In the genomic region with DNA sequence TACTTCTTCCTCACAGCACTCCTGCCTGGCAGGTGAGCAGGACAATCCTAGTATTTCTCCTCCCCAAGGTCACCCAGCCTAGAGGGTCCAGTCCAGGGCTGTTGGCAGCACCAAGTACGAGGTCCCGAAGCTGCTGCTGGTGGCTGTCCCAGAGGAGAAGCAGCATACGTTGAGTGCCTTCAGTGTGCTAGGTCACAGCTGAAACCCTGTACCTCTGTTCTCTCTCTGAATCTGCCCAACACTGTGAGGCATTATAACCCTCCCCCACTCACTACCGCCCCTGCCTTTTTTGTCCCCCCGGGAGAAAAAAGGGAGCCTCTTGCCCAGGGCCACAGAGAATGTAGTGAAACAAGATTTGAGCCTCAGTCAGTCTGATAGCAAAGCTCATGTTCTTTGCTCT, we compare ENCODE assay signal across 14 cellular contexts. TPM values are rescaled to one million over a fixed set of nuclear protein-coding genes. Genes with fewer than 3 reads are reported as not detected.
DNase-seq lines count a peak whose midpoint lies in the region; ATAC-seq and TF ChIP-seq lines count a peak whose summit lies in the region.
"Had no signal": no experiment of that assay in that cellular context is flagged by ENCODE, and none has a peak within 500 bp of the region (broad histone marks: within the 10 kb centered on the region; RNA-seq: fewer than 3 reads in every experiment).

No MANE protein-coding gene starts in this region.

- H3K36me3 Mint-ChIP-seq in MCF 10A (ENCODE audit: insufficient read depth, unreplicated experiment) (peaks cover 22% of the 10 kb centered on the region), memory B cell (peaks cover 27% of the 10 kb centered on the region)
- peaks cover 17% of the 10 kb centered on the region for H3K36me3 Mint-ChIP-seq in activated naive CD8-positive, alpha-beta T cell

- no peak overlapping the region for H3K4me2 ChIP-seq in mammary epithelial cell (ENCODE audit: insufficient read depth, low read depth, low read length)

- in situ Hi-C loops in mammary epithelial cell (cut with MboI; ENCODE audit: low sequenced_read_pairs in 2 of 2), result no loop called here

- peaks cover 19% of the 10 kb centered on the region for H3K4me1 Mint-ChIP-seq in MCF 10A (ENCODE audit: insufficient read depth, unreplicated experiment)
- peaks cover 82% of the 10 kb centered on the region for H3K4me1 Mint-ChIP-seq in activated naive CD8-positive, alpha-beta T cell (ENCODE audit: low read depth)
- H3K4me1 Mint-ChIP-seq in memory B cell, result peaks cover 48% of the 10 kb centered on the region

- H3K27me3 Mint-ChIP-seq in MCF 10A (ENCODE audit: insufficient read depth, unreplicated experiment), result no peaks in the 10 kb centered on the region
- no peaks in the 10 kb centered on the region for H3K27me3 Mint-ChIP-seq in activated naive CD8-positive, alpha-beta T cell
- H3K27me3 Mint-ChIP-seq in memory B cell, result no peaks in the 10 kb centered on the region

- no peaks in the 10 kb centered on the region for H3K36me3 ChIP-seq in mammary epithelial cell (ENCODE audit: insufficient read depth, low read length)
- H3K36me3 ChIP-seq in upper lobe of right lung, result peaks cover 19% of the 10 kb centered on the region
- H3K36me3 ChIP-seq: ovary had no signal

- TF ChIP-seq CTCF in MCF 10A (IDR thresholded peaks at IDR 0.05; ENCODE audit: unreplicated experiment), result no peak
- no peak for TF ChIP-seq CTCF in mammary epithelial cell (conservative IDR thresholded peaks at IDR 0.05 in 1 of 2, IDR thresholded peaks at IDR 0.05 in 1 of 2; ENCODE audit: extremely low read depth in 1 of 2, insufficient read depth in 1 of 2, low read depth in 1 of 2, low read length in 2 of 2)
- no peak for TF ChIP-seq CTCF in upper lobe of right lung (IDR thresholded peaks at IDR 0.05)

- dilution Hi-C loops in mammary epithelial cell (cut with HindIII; ENCODE audit: low sequenced_read_pairs), result loop anchor here (5.0 kb wide), 2 partner anchors 42 to 108 kb away; no protein-coding TSS in a partner anchor

- H3K9me3 Mint-ChIP-seq in MCF 10A (ENCODE audit: unreplicated experiment) (no peaks in the 10 kb centered on the region), memory B cell (no peaks in the 10 kb centered on the region)
- no peaks in the 10 kb centered on the region for H3K9me3 Mint-ChIP-seq in activated naive CD8-positive, alpha-beta T cell (ENCODE audit: low read depth)

- peak overlapping the region; percentile 66 for H3K27ac Mint-ChIP-seq in MCF 10A (ENCODE audit: low read depth, unreplicated experiment)
- peak overlapping the region; percentile 98 for H3K27ac Mint-ChIP-seq in activated naive CD8-positive, alpha-beta T cell
- H3K27ac Mint-ChIP-seq in memory B cell, result peak overlapping the region; percentile 90

- BruUV-seq in MCF 10A (replicated peaks; lab: Mats Ljungman, UMichigan) (no TSS peak), mammary epithelial cell (replicated peaks; lab: Mats Ljungman, UMichigan) (no TSS peak)

- ATAC-seq in memory B cell (ENCODE audit: low read depth) (no peak), upper lobe of right lung (no peak), GM18520 (IDR thresholded peaks at IDR 0.05; ENCODE audit: unreplicated experiment) (no peak)

- DNase-seq in MCF 10A (ENCODE audit: unreplicated experiment) (no peak), mammary epithelial cell (no peak), memory B cell (ENCODE audit: low spot score in 2 of 2) (no peak), upper lobe of right lung (no peak), foreskin melanocyte (no peak), OCI-M1 (lab: John Stamatoyannopoulos, UW) (no peak)
- DNase-seq: foreskin fibroblast; GF-D8; NCI-H1105 treated with DMSO at 0.1 percent for 48 hours; ovary; stimulated activated CD4-positive, alpha-beta T cell treated with anti-CD3 and anti-CD28 coated beads, Interleukin-2, amount 100 ng/mL, for 48 hours; substantia nigra had no signal

- CTCF ChIA-PET in MCF 10A (lab: Yijun Ruan, JAX), result interaction anchor here (1.0 to 2.3 kb wide), 3 partner anchors 9 to 84 kb away, joined by 3 to 10 read pairs (median 4); no protein-coding TSS in a partner anchor
- CTCF ChIA-PET in mammary epithelial cell (lab: Charles Lee; ENCODE audit: low non-redundant PET), result no interaction called here

- H3K9ac ChIP-seq in mammary epithelial cell (ENCODE audit: insufficient read depth, low read length), result no peak overlapping the region

- H3K4me1 ChIP-seq in mammary epithelial cell (ENCODE audit: insufficient read depth, low read length), result peaks cover 4% of the 10 kb centered on the region
- peaks cover 40% of the 10 kb centered on the region for H3K4me1 ChIP-seq in upper lobe of right lung

- H3K27me3 ChIP-seq in mammary epithelial cell (ENCODE audit: insufficient read depth, low read length), result no peaks in the 10 kb centered on the region
- no peaks in the 10 kb centered on the region for H3K27me3 ChIP-seq in upper lobe of right lung
- H3K27me3 ChIP-seq: ovary had no signal

- 100% methylated on average over 2 of the region's 5 CpGs for WGBS in mammary epithelial cell (ENCODE audit: low coverage, missing lambda C conversion rate)

- POLR2A ChIA-PET in MCF 10A (lab: Yijun Ruan, JAX), result interaction anchor here (0.7 to 1.9 kb wide), 3 partner anchors 9 to 1040 kb away, joined by 3 to 6 read pairs (median 3); no protein-coding TSS in a partner anchor

- no peak overlapping the region for H3K4me3 Mint-ChIP-seq in MCF 10A (ENCODE audit: unreplicated experiment)
- peak overlapping the region; percentile 95 for H3K4me3 Mint-ChIP-seq in activated naive CD8-positive, alpha-beta T cell
- peak overlapping the region; percentile 34 for H3K4me3 Mint-ChIP-seq in memory B cell

- H3K27ac ChIP-seq in mammary epithelial cell (ENCODE audit: insufficient read depth, low read depth, low read length) (no peak overlapping the region), upper lobe of right lung (peak overlapping the region; percentile 24)
- H3K27ac ChIP-seq: ovary had no signal

- H3K4me3 ChIP-seq in mammary epithelial cell (replicated peaks in 1 of 3; ENCODE audit: insufficient read depth in 1 of 3, low read depth in 2 of 3, low read length in 3 of 3), result no peak overlapping the region
- no peak overlapping the region for H3K4me3 ChIP-seq in upper lobe of right lung
- H3K4me3 ChIP-seq: ovary had no signal

- H2AFZ ChIP-seq in mammary epithelial cell (ENCODE audit: low read depth, low read length), result no peak overlapping the region

- intact Hi-C loops in MCF 10A (cut with micrococcal nuclease) (no loop called here), mammary epithelial cell (cut with micrococcal nuclease) (no loop called here), upper lobe of right lung (cut with DNase I) (no loop called here)

- H3K9me3 ChIP-seq in mammary epithelial cell (replicated peaks; ENCODE audit: insufficient read depth, low read length), result no peaks in the 10 kb centered on the region
- H3K9me3 ChIP-seq in upper lobe of right lung, result no peaks in the 10 kb centered on the region
- H3K9me3 ChIP-seq: ovary had no signal

- no peaks in the 10 kb centered on the region for H4K20me1 ChIP-seq in mammary epithelial cell (ENCODE audit: insufficient read depth, low read length)

- peaks cover 93% of the 10 kb centered on the region for H3K79me2 ChIP-seq in mammary epithelial cell (ENCODE audit: insufficient read depth, low read length)

RNA-seq across cellular contexts. Expression of a gene that starts 53.4 kb away (rescaled TPM):
- total RNA-seq in MCF 10A (2022) (118 and 122 TPM in 2 replicates), mammary epithelial cell (100 to 1,000 TPM in 1 of 2 donors, 10 to 100 TPM in 1; 85.0 to 110 TPM), upper lobe of right lung (165 TPM)
- polyA plus RNA-seq in mammary epithelial cell, result 56.4 TPM
- polyA minus RNA-seq in mammary epithelial cell, result 105 TPM
